ENCODE assay signal across 8 cellular contexts in the genomic region with DNA sequence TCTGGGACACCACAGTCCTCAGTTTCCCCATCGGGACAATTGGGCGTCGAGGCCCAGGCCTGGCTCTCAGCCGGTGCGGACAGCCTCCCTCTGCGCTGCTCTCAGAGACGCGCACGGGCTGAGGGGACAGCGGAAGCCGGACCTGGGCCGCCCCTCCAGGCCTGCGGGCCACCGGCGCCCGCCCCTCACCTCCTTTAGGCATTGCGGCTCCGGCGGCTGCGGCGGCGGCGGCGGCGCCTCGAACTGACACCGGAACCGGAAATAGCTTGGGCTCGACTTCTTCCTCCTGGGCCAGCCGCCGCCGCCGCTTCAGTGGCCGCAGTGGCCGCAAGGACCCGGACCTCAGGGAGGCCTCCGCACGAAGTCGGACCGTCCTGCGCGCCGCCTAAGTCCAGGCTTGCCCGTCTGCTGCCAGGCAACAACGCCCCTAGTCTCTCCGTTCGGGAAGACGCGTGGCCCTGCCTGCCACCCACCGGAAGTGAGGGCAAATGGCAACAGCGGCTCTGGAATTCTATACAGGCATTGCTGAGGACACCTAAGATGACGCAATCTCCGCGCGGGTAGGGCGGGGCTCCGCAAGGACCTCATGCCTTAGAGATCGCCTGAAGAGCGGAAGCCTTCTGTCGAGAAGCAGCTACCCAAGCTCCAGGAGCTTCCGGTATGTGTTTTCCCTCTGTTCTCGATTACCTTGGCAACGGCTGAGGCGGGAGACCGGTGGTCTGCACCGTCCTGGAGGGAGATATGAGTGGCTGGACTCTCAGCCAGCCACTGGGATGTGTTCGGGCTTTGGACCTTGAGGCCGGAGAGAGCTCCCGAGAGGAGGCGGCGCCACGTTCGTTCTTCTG. TPM values are rescaled to one million over a fixed set of nuclear protein-coding genes. Genes with fewer than 3 reads are reported as not detected.
DNase-seq lines count a peak whose midpoint lies in the region; ATAC-seq, FAIRE-seq and TF ChIP-seq lines count a peak whose summit lies in the region.

Gene BUD31 (plus strand): TSS at position 623 of the 845 bp plus-strand sequence. CDS start 2,124 bp downstream, outside the sequence.
A gene with protein sequence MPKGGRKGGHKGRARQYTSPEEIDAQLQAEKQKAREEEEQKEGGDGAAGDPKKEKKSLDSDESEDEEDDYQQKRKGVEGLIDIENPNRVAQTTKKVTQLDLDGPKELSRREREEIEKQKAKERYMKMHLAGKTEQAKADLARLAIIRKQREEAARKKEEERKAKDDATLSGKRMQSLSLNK (minus strand): TSS at position 251 of the 845 bp plus-strand sequence. CDS start 49 bp downstream, at position 202.

- peak; percentile 79 for ATAC-seq in GM21360 (IDR thresholded peaks at IDR 0.05; ENCODE audit: unreplicated experiment)

- peaks cover 14 to 22% of the 10 kb centered on the region in 2 experiments for H4K20me1 ChIP-seq in H1 (replicated peaks in 1 of 2; ENCODE audit: control insufficient read depth in 1 of 2, insufficient read depth in 2 of 2, low read length in 2 of 2)

- CTCF ChIA-PET in H1 (lab: Charles Lee; ENCODE audit: partially characterized antibody) = interaction anchor here (0.8 to 1.3 kb wide), 7 partner anchors 9 to 83 kb away, joined by 3 to 8 read pairs (median 3); partner anchors contain the start of gene ARPC1A

- H3K23ac ChIP-seq in H1 (ENCODE audit: insufficient read length) = no peak within 1 kb of the TSS
- peak within 1 kb of the TSS; percentile 66 for H3K23ac ChIP-seq in mesendoderm (ENCODE audit: low read length)

- H4K5ac ChIP-seq in H1 (ENCODE audit: insufficient read length, low read depth, low read length) = peak within 1 kb of the TSS; percentile 100
- H4K5ac ChIP-seq in mesendoderm (ENCODE audit: low read length) = no peak within 1 kb of the TSS

- TF ChIP-seq CTCF in H1 (IDR thresholded peaks at IDR 0.05; ENCODE audit: control extremely low read depth in 1 of 3, insufficient read depth in 1 of 3, low read depth in 1 of 3, low read length in 3 of 3) = no peak

- H3K18ac ChIP-seq in H1 (ENCODE audit: extremely low read depth, low read length) (peak within 1 kb of the TSS; percentile 100), mesendoderm (ENCODE audit: low read length) (peak within 1 kb of the TSS; percentile 88)

- peak within 1 kb of the TSS; percentile 82 for H3K4ac ChIP-seq in H1 (replicated peaks; ENCODE audit: insufficient read length, low read depth, low read length)
- H3K4ac ChIP-seq in mesendoderm (ENCODE audit: low read depth, low read length) = peak within 1 kb of the TSS; percentile 93

- H2BK15ac ChIP-seq in H1 (ENCODE audit: low read length) (peak within 1 kb of the TSS; percentile 100), mesendoderm (replicated peaks; ENCODE audit: low read depth) (no peak within 1 kb of the TSS)

- POLR2A ChIA-PET in H1 (lab: Charles Lee; ENCODE audit: partially characterized antibody) = interaction anchor here (0.6 to 8.4 kb wide), 41 partner anchors 9 to 692 kb away, joined by 3 to 150 read pairs (median 4); partner anchors contain the start of genes AP4M1, ARPC1A, ARPC1B and ATP5MF

- TF ChIP-seq RAD21 in H1 (IDR thresholded peaks at IDR 0.05 in 1 of 2, conservative IDR thresholded peaks at IDR 0.05 in 1 of 2; ENCODE audit: low read depth in 2 of 2, low read length in 2 of 2) = no peak

- H3K4me2 ChIP-seq in H1 (ENCODE audit: insufficient read depth in 1 of 2, low read depth in 2 of 2, low read length in 2 of 2) (peak within 1 kb of the TSS; percentile 74 to 87), mesendoderm (ENCODE audit: low read length) (peak within 1 kb of the TSS; percentile 98)

- H3K27me3 ChIP-seq in H1 (replicated peaks in 1 of 4; ENCODE audit: control insufficient read depth in 3 of 4, extremely low read depth in 1 of 4, insufficient read depth in 3 of 4, low read length in 3 of 4) (no peaks in the 10 kb centered on the region), mesendoderm (ENCODE audit: insufficient read depth, low read length, poor library complexity) (no peaks in the 10 kb centered on the region)

- no peak for FAIRE-seq in H1 (lab: Jason Lieb, UNC)

- H3K4me1 ChIP-seq in H1 (replicated peaks in 1 of 4; ENCODE audit: control insufficient read depth in 3 of 4, insufficient read depth in 4 of 4, low read length in 3 of 4) = peaks cover 0 to 5% (median 3%) of the 10 kb centered on the region in 4 experiments; a peak in 2 of 7 replicates
- peaks cover 7% of the 10 kb centered on the region for H3K4me1 ChIP-seq in mesendoderm (ENCODE audit: control insufficient read depth, low read depth, low read length)

- H3K23me2 ChIP-seq in H1 (ENCODE audit: low read depth, low read length) = peaks cover 13% of the 10 kb centered on the region

- H4K91ac ChIP-seq in H1 (replicated peaks; ENCODE audit: insufficient read length, low read length) = peak within 1 kb of the TSS; percentile 99

- peaks cover 16 to 46% (median 28%) of the 10 kb centered on the region in 4 experiments for H3K36me3 ChIP-seq in H1 (ENCODE audit: control insufficient read depth in 2 of 4, insufficient read depth in 4 of 4, low read length in 3 of 4)
- H3K36me3 ChIP-seq in mesendoderm (ENCODE audit: control insufficient read depth, insufficient read depth, low read length) = peaks cover 15% of the 10 kb centered on the region

- peak within 1 kb of the TSS; percentile 46 for H2AK5ac ChIP-seq in H1 (ENCODE audit: low read depth, low read length)
- peak within 1 kb of the TSS; percentile 36 for H2AK5ac ChIP-seq in mesendoderm (ENCODE audit: low read length)

- H3K79me1 ChIP-seq in H1 (ENCODE audit: low read depth, low read length) = peaks cover 27% of the 10 kb centered on the region
- H3K79me1 ChIP-seq in mesendoderm (ENCODE audit: low read length) = peaks cover 28% of the 10 kb centered on the region

- peak within 1 kb of the TSS; percentile 92 to 99 (median 97) for H3K9ac ChIP-seq in H1 (replicated peaks in 1 of 4; ENCODE audit: extremely low read depth in 1 of 4, low read depth in 3 of 4, low read length in 3 of 4)
- peak within 1 kb of the TSS; percentile 98 for H3K9ac ChIP-seq in mesendoderm (ENCODE audit: low read length)

- H2BK5ac ChIP-seq in H1 (ENCODE audit: low read depth, low read length) = peak within 1 kb of the TSS; percentile 100
- peak within 1 kb of the TSS; percentile 69 for H2BK5ac ChIP-seq in mesendoderm (ENCODE audit: low read length)

- H2BK12ac ChIP-seq in H1 (ENCODE audit: low read depth, low read length) = peak within 1 kb of the TSS; percentile 96; the same call in 1 of the 2 replicates

- H3K9me3 ChIP-seq in H1 (ENCODE audit: insufficient read depth in 2 of 2, low read depth in 1 of 2, low read length in 1 of 2) = no peaks in the 10 kb centered on the region

- H4K8ac ChIP-seq in H1 (ENCODE audit: extremely low read depth, insufficient read depth, low read length) = peak within 1 kb of the TSS; percentile 99
- H4K8ac ChIP-seq in mesendoderm (ENCODE audit: low read depth, low read length) = no peak within 1 kb of the TSS

- H3K27ac ChIP-seq in H1 (ENCODE audit: low read depth, low read length) (peak within 1 kb of the TSS; percentile 100), mesendoderm (ENCODE audit: low read depth, low read length) (peak within 1 kb of the TSS; percentile 93)

- H2BK120ac ChIP-seq in H1 (replicated peaks; ENCODE audit: low read depth, low read length) (peak within 1 kb of the TSS; percentile 76), mesendoderm (ENCODE audit: low read depth, low read length) (peak within 1 kb of the TSS; percentile 37)

- H3K79me2 ChIP-seq in H1 (ENCODE audit: control insufficient read depth in 1 of 2, insufficient read depth in 2 of 2, low read length in 2 of 2) = peaks cover 34 to 70% of the 10 kb centered on the region in 2 experiments
- H3K79me2 ChIP-seq in mesendoderm (ENCODE audit: control insufficient read depth, insufficient read depth, low read length) = peaks cover 60% of the 10 kb centered on the region

- H3K14ac ChIP-seq in H1 (ENCODE audit: insufficient read length) = no peak within 1 kb of the TSS

- DNase-seq in COLO668 (lab: John Stamatoyannopoulos, UW; ENCODE audit: unreplicated experiment) = peak; percentile 93
- DNase-seq in HT1080 (ENCODE audit: low read depth) = peak; percentile 94
- DNase-seq in NOMO-1 treated with DMSO at 0.1 percent for 48 hours (lab: John Stamatoyannopoulos, UW; ENCODE audit: unreplicated experiment) = peak; percentile 97
- peak; percentile 84 to 95 (median 94) for DNase-seq in activated CD8-positive, alpha-beta memory T cell treated with anti-CD3 and anti-CD28 coated beads for 48 hours (ENCODE audit: low read depth in 2 of 3, low spot score in 2 of 3)
- peak; percentile 85 to 94 for DNase-seq in H1 (ENCODE audit: low read depth in 1 of 2, low spot score in 2 of 2)
- DNase-seq in mesendoderm = peak; percentile 99
- DNase-seq in stimulated activated CD8-positive, alpha-beta memory T cell treated with anti-CD3 and anti-CD28 coated beads, Interleukin-15, amount 100 ng/mL, for 1 hour (ENCODE audit: low read depth) = peak; percentile 94

- 0 out of 3 replicates have a peak, but pooled peaks of 1 of the 2 experiments have one; percentile 4 for TF ChIP-seq EP300 in H1 (IDR thresholded peaks at IDR 0.05; ENCODE audit: borderline replicate concordance in 1 of 2, low read depth in 2 of 2, low read length in 2 of 2)

- H3K4me3 ChIP-seq in H1 (ENCODE audit: extremely low read depth in 1 of 4, insufficient read depth in 2 of 4, low read depth in 3 of 4, low read length in 4 of 4) (peak within 1 kb of the TSS; percentile 93 to 99 (median 97)), mesendoderm (ENCODE audit: low read length) (peak within 1 kb of the TSS; percentile 99)

- peak within 1 kb of the TSS; percentile 94 for H3K56ac ChIP-seq in H1 (replicated peaks; ENCODE audit: insufficient read length, low read depth, low read length)
- peak within 1 kb of the TSS; percentile 99 for H3K56ac ChIP-seq in mesendoderm (ENCODE audit: low read length)

- 3% methylated on average over 63 of the region's 73 CpGs; no CpG with 5 or more reads in 1 of the 2 experiments for WGBS in H1 (ENCODE audit: extremely low coverage in 1 of 2, insufficient coverage in 1 of 2, insufficient read length in 1 of 2, insufficient replicate concordance in 2 of 2, low coverage in 1 of 2, low lambda C conversion rate in 2 of 2, missing lambda C conversion rate in 1 of 2), 2 experiments
- no CpG with 5 or more reads among the region's 73 CpGs for WGBS in mesendoderm (ENCODE audit: extremely low coverage, insufficient coverage, low lambda C conversion rate)

- H2AFZ ChIP-seq in H1 (ENCODE audit: low read length) = peak within 1 kb of the TSS; percentile 88; the same call in 1 of the 2 replicates

- peak; percentile 61 to 78 for TF ChIP-seq POLR2A in H1 (IDR thresholded peaks at IDR 0.05; ENCODE audit: control extremely low read depth in 1 of 2, low read depth in 2 of 2, low read length in 2 of 2)

- H2BK20ac ChIP-seq in H1 (ENCODE audit: low read length) = no peak within 1 kb of the TSS

RNA-seq across cellular contexts. Expression of gene BUD31, which starts in this region (rescaled TPM):
- total RNA-seq in HT1080 (2014; rRNA removed; shearing (Covaris generic)) = 193 and 225 TPM in 2 replicates
- 151 and 168 TPM in 2 replicates for polyA plus RNA-seq in HT1080 (2015; cell fraction: cytosol; rRNA removed)
- polyA plus RNA-seq in HT1080 (2015; cell fraction: nucleus; rRNA removed) = 85.4 and 87.7 TPM in 2 replicates
- 114 and 121 TPM in 2 replicates for total RNA-seq in H1 (2021; fragmentation: NEBNext Ultra II Directional; extraction: Animal tissue kit (Norgen Biotek cat#: 25700))
- polyA plus RNA-seq in H1 (2011; rRNA removed) = 46.7 and 72.0 TPM in 2 replicates
- 65.3 TPM for polyA plus RNA-seq in H1 (2011; cell fraction: cytosol; rRNA removed)
- 53.6 TPM for polyA plus RNA-seq in H1 (2011; cell fraction: nucleus; rRNA removed)
- polyA plus RNA-seq in H1 (2012, experiment 1 of 2) = 80.2 to 121 TPM (median 93.7 TPM) in 4 replicates
- polyA plus RNA-seq in H1 (2012, experiment 2 of 2) = 53.6 TPM
- 120 TPM for polyA plus RNA-seq in H1 (2013, experiment 1 of 2)
- polyA plus RNA-seq in H1 (2013, experiment 2 of 2) = 127 TPM
- 18.5 and 23.9 TPM in 2 replicates for polyA minus RNA-seq in H1 (2011; rRNA and poly(A)+ RNA removed)
- 20.2 TPM for polyA minus RNA-seq in H1 (2011; cell fraction: cytosol; rRNA and poly(A)+ RNA removed)
- polyA minus RNA-seq in H1 (2011; cell fraction: nucleus; rRNA and poly(A)+ RNA removed) = 20.8 TPM
- polyA plus RNA-seq in mesendoderm (2013, experiment 1 of 2) = 150 TPM
- 161 TPM for polyA plus RNA-seq in mesendoderm (2013, experiment 2 of 2)

RNA-seq across cellular contexts. Expression of the second gene that starts in this region (rescaled TPM):
- 81.3 and 105 TPM in 2 replicates for total RNA-seq in HT1080 (2014; rRNA removed; shearing (Covaris generic))
- polyA plus RNA-seq in HT1080 (2015; cell fraction: cytosol; rRNA removed) = 131 and 144 TPM in 2 replicates
- 30.9 and 31.8 TPM in 2 replicates for polyA plus RNA-seq in HT1080 (2015; cell fraction: nucleus; rRNA removed)
- 169 and 174 TPM in 2 replicates for total RNA-seq in H1 (2021; fragmentation: NEBNext Ultra II Directional; extraction: Animal tissue kit (Norgen Biotek cat#: 25700))
- polyA plus RNA-seq in H1 (2011; rRNA removed) = 26.6 and 37.1 TPM in 2 replicates
- polyA plus RNA-seq in H1 (2011; cell fraction: cytosol; rRNA removed) = 121 TPM
- polyA plus RNA-seq in H1 (2011; cell fraction: nucleus; rRNA removed) = 34.9 TPM
- 210 to 261 TPM (median 258 TPM) in 4 replicates for polyA plus RNA-seq in H1 (2012, experiment 1 of 2)
- polyA plus RNA-seq in H1 (2012, experiment 2 of 2) = 117 TPM
- 114 TPM for polyA plus RNA-seq in H1 (2013, experiment 1 of 2)
- polyA plus RNA-seq in H1 (2013, experiment 2 of 2) = 125 TPM
- 5.6 and 11.0 TPM in 2 replicates for polyA minus RNA-seq in H1 (2011; rRNA and poly(A)+ RNA removed)
- polyA minus RNA-seq in H1 (2011; cell fraction: cytosol; rRNA and poly(A)+ RNA removed) = 30.0 TPM
- 9.4 TPM for polyA minus RNA-seq in H1 (2011; cell fraction: nucleus; rRNA and poly(A)+ RNA removed)
- polyA plus RNA-seq in mesendoderm (2013, experiment 1 of 2) = 160 TPM
- 164 TPM for polyA plus RNA-seq in mesendoderm (2013, experiment 2 of 2)

Comparison
In these comparisons a context has a peak if more than half of its experiments do, and no peak if none do; other contexts are left out.
1. Peak in every context shown above with its lines: DNase-seq, ATAC-seq, H3K4me3 ChIP-seq and H3K27ac ChIP-seq.